In the genomic region with DNA sequence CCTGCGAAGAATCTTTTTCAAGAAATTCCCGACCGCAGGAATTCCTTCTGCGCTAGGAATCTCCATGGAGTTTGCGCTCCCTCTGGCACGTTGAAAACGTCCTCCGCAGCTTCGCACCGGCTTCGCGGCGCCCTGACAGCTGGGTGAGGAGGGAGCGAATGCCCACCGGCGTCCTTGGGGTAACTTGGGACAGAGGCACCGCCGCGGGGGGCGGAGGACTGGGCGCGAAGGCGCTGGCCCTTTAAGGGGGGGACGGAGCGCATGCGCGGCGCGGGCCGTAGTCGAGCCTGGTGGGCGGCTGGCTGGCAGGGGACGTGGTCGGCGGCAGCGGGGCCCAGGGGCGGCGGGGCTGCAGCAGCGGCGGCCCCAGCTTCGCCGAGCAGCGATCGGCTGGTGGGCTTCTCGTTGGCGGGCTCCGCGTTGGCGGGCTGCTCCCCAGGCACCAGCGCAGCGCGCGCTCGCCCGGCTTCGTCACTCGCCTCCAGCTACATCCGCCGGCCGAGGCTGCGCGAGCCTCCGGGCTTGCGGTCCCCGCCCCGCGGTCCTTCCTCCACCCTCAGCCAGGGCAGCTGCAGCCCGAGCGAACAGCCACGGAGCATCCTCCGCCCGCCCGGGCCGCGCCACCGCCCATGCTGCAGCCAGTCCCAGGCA, we compare ENCODE assay signal across 8 cellular contexts. TPM values are rescaled to one million over a fixed set of nuclear protein-coding genes. Genes with fewer than 3 reads are reported as not detected.
DNase-seq lines count a peak whose midpoint lies in the region; ATAC-seq and TF ChIP-seq lines count a peak whose summit lies in the region.

A gene (plus strand): TSS at position 271 of the 651 bp plus-strand sequence. CDS start 1,354 bp downstream, outside the sequence.

- TF ChIP-seq CTCF in thoracic aorta (IDR thresholded peaks at IDR 0.05) = no peak

- peak within 1 kb of the TSS; percentile 34 for H3K27ac Mint-ChIP-seq in activated naive CD8-positive, alpha-beta T cell

- H3K9me3 ChIP-seq in neuron (ENCODE audit: low read length) (no peaks in the 10 kb centered on the region), thoracic aorta (no peaks in the 10 kb centered on the region)

- H3K4me1 ChIP-seq in neuron (ENCODE audit: insufficient read depth, low read length) (peaks cover 23% of the 10 kb centered on the region), thoracic aorta (ENCODE audit: control insufficient read depth in 1 of 2, low read depth in 2 of 2) (peaks cover 13 to 44% of the 10 kb centered on the region in 2 donors)

- H2AFZ ChIP-seq in neuron (ENCODE audit: low read depth, low read length) = peak within 1 kb of the TSS; percentile 99

- peaks cover 11% of the 10 kb centered on the region for H3K27me3 Mint-ChIP-seq in activated naive CD8-positive, alpha-beta T cell

- DNase-seq in CD1c-positive myeloid dendritic cell (ENCODE audit: extremely low spot score) (peak; percentile 74), RPMI8226 (peak; percentile 48), glomerular endothelial cell (ENCODE audit: extremely low read depth, low read depth, low spot score) (no peak), thoracic aorta (ENCODE audit: low spot score) (no peak)

- peak within 1 kb of the TSS; percentile 64 to 82 for H3K27ac ChIP-seq in thoracic aorta

- peak within 1 kb of the TSS; percentile 87 for H3K4me3 Mint-ChIP-seq in activated naive CD8-positive, alpha-beta T cell

- peaks cover 5% of the 10 kb centered on the region for H3K4me1 Mint-ChIP-seq in activated naive CD8-positive, alpha-beta T cell (ENCODE audit: low read depth)

- peaks cover 7% of the 10 kb centered on the region for H3K36me3 ChIP-seq in neuron (ENCODE audit: insufficient read depth, low read length)
- H3K36me3 ChIP-seq in thoracic aorta = no peaks in the 10 kb centered on the region

- ATAC-seq in GM19372 (IDR thresholded peaks at IDR 0.05; ENCODE audit: low read depth, unreplicated experiment) = peak; percentile 83
- peak; percentile 89 for ATAC-seq in HG03521 (IDR thresholded peaks at IDR 0.05; ENCODE audit: unreplicated experiment)
- ATAC-seq in thoracic aorta (ENCODE audit: insufficient number of reproducible peaks, low FRiP score, low read depth) = no peak

- H3K27me3 ChIP-seq in neuron (ENCODE audit: insufficient read depth, low read length) (no peaks in the 10 kb centered on the region), thoracic aorta (replicated peaks; ENCODE audit: insufficient read depth) (no peaks in the 10 kb centered on the region)

- no peaks in the 10 kb centered on the region for H3K9me3 Mint-ChIP-seq in activated naive CD8-positive, alpha-beta T cell (ENCODE audit: low read depth)

- no peaks in the 10 kb centered on the region for H3K36me3 Mint-ChIP-seq in activated naive CD8-positive, alpha-beta T cell

- H3K4me3 ChIP-seq in neuron (ENCODE audit: low read length) = peak within 1 kb of the TSS; percentile 81
- H3K4me3 ChIP-seq in thoracic aorta = peak within 1 kb of the TSS; percentile 80

RNA-seq across cellular contexts. Expression of the gene that starts here (rescaled TPM):
- total RNA-seq in glomerular endothelial cell = 25.1 and 103 TPM in 2 replicates
- 10 to 100 TPM; 21.5 to 27.7 TPM for total RNA-seq in thoracic aorta

Comparison
In these comparisons a context has a peak if more than half of its experiments do, and no peak if none do; other contexts are left out.
1. DNase-seq: peak in CD1c-positive myeloid dendritic cell (single experiment) and RPMI8226 (single experiment); none in glomerular endothelial cell (single experiment) and thoracic aorta (single experiment).